ENCODE assay signal across 23 cellular contexts in the genomic region with DNA sequence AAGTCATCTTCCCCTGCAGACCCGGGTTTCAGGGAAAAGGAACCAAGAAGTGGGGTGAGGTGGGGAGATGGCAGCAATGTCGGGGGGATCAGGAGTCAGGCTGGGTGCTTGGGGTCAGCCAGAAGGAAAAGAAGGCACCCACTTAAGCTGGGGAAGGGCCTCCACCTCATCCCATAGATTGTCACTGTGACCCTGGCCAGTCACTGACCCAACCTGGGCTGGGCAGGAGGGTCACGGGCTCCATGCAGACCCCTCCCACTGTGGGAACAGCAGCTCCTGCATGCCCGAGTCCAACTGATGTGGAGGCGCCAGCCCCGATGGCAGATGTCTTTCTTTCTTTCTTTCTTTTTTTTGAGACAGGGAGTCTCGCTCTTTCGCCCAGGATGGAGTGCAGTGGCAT. TPM values are rescaled to one million over a fixed set of nuclear protein-coding genes. Genes with fewer than 3 reads are reported as not detected.
DNase-seq lines count a peak whose midpoint lies in the region; ATAC-seq, FAIRE-seq and TF ChIP-seq lines count a peak whose summit lies in the region.
"Had no signal": no experiment of that assay in that cellular context is flagged by ENCODE, and none has a peak within 500 bp of the region (broad histone marks: within the 10 kb centered on the region; RNA-seq: fewer than 3 reads in every experiment).

No MANE protein-coding gene starts in this region.

- no peak for ATAC-seq in foreskin keratinocyte
- ATAC-seq: GM23338, HepG2, SK-N-SH treated with all-trans-retinoic acid at 6 μM for 48 hours had no signal

- H3K9ac ChIP-seq in mucosa of rectum (ENCODE audit: low read depth in 1 of 2, low read length in 2 of 2), result no peak overlapping the region
- peak overlapping the region in 1 of 2 donors; percentile 36 for H3K9ac ChIP-seq in stomach smooth muscle (ENCODE audit: low read length in 2 of 2)

- no peak for TF ChIP-seq CTCF in esophagus squamous epithelium (IDR thresholded peaks at IDR 0.05)
- TF ChIP-seq CTCF in foreskin keratinocyte (conservative IDR thresholded peaks at IDR 0.05), result no peak
- no peak for TF ChIP-seq CTCF in foreskin fibroblast (IDR thresholded peaks at IDR 0.05; ENCODE audit: low read depth, low read length)

- 78 to 84% methylated on average over 7 to 8 of the region's 8 CpGs for WGBS in esophagus squamous epithelium, 2 donors

- no peak overlapping the region for H3K4me3 ChIP-seq in SJSA1
- no peak overlapping the region for H3K4me3 ChIP-seq in esophagus squamous epithelium
- no peak overlapping the region for H3K4me3 ChIP-seq in mucosa of rectum (ENCODE audit: low read length in 2 of 2)
- peak overlapping the region in 1 of 2 donors; percentile 8 for H3K4me3 ChIP-seq in stomach smooth muscle (ENCODE audit: low read length in 2 of 2)
- H3K4me3 ChIP-seq in foreskin fibroblast (ENCODE audit: low read depth in 1 of 2, low read length in 2 of 2), result no peak overlapping the region
- H3K4me3 ChIP-seq: GM23338, heart left ventricle had no signal

- no peak for DNase-seq in SJSA1 (ENCODE audit: low read depth in 1 of 2, low spot score in 2 of 2)
- no peak for DNase-seq in esophagus squamous epithelium (lab: John Stamatoyannopoulos, UW)
- no peak for DNase-seq in GM12892 (ENCODE audit: insufficient read length)
- no peak for DNase-seq in foreskin keratinocyte
- DNase-seq in NCI-H187 treated with DMSO at 0.1 percent for 48 hours (lab: John Stamatoyannopoulos, UW), result no peak
- DNase-seq in foreskin fibroblast, result no peak
- DNase-seq: activated naive CD8-positive, alpha-beta T cell treated with anti-CD3 and anti-CD28 coated beads for 36 hours; C1 segment of cervical spinal cord; DND-41; effector memory CD4-positive, alpha-beta T cell; NCI-H1092 treated with DMSO at 0.1 percent for 48 hours; NCI-H446 treated with DMSO at 0.1 percent for 48 hours; NK-92 treated with Interleukin-12 subunit alpha and Interleukin-12 subunit beta, amount 100 ng/mL, for 24 hours had no signal

- H3K27me3 ChIP-seq in SJSA1 (replicated peaks), result no peaks in the 10 kb centered on the region
- H3K27me3 ChIP-seq in esophagus squamous epithelium, result no peaks in the 10 kb centered on the region
- H3K27me3 ChIP-seq in mucosa of rectum (ENCODE audit: control insufficient read depth in 2 of 2, insufficient read depth in 2 of 2, low read length in 2 of 2), result no peaks in the 10 kb centered on the region
- no peaks in the 10 kb centered on the region for H3K27me3 ChIP-seq in stomach smooth muscle (ENCODE audit: control insufficient read depth in 1 of 2, insufficient read depth in 2 of 2, low read length in 2 of 2)
- H3K27me3 ChIP-seq in foreskin keratinocyte, result no peaks in the 10 kb centered on the region
- H3K27me3 ChIP-seq: heart left ventricle had no signal

- no peaks in the 10 kb centered on the region for H3K36me3 ChIP-seq in SJSA1
- H3K36me3 ChIP-seq in esophagus squamous epithelium, result no peaks in the 10 kb centered on the region
- H3K36me3 ChIP-seq in mucosa of rectum (ENCODE audit: control insufficient read depth in 2 of 2, insufficient read depth in 2 of 2, low read length in 2 of 2), result no peaks in the 10 kb centered on the region
- no peaks in the 10 kb centered on the region for H3K36me3 ChIP-seq in stomach smooth muscle (ENCODE audit: control insufficient read depth in 2 of 2, insufficient read depth in 2 of 2, low read length in 2 of 2)
- H3K36me3 ChIP-seq: heart left ventricle had no signal

- no peak for FAIRE-seq in GM12892 (lab: Jason Lieb, UNC)
- FAIRE-seq: GM12891, GM19239, HepG2, RCC 7860 had no signal

- peak overlapping the region; percentile 61 for H3K27ac ChIP-seq in SJSA1
- peak overlapping the region; percentile 48 to 80 (median 68) for H3K27ac ChIP-seq in esophagus squamous epithelium
- peak overlapping the region; percentile 36 to 65 for H3K27ac ChIP-seq in mucosa of rectum (ENCODE audit: low read depth in 2 of 2, low read length in 2 of 2)
- H3K27ac ChIP-seq in stomach smooth muscle (ENCODE audit: low read length), result peak overlapping the region; percentile 64
- H3K27ac ChIP-seq in foreskin keratinocyte, result no peak overlapping the region
- H3K27ac ChIP-seq: HL-60 had no signal

- H3K4me1 ChIP-seq in SJSA1 (replicated peaks) (peaks cover 34% of the 10 kb centered on the region), esophagus squamous epithelium (peaks cover 11 to 59% (median 13%) of the 10 kb centered on the region in 3 donors), mucosa of rectum (ENCODE audit: control insufficient read depth in 2 of 2, insufficient read depth in 2 of 2, low read length in 2 of 2) (peaks cover 0 to 2% of the 10 kb centered on the region in 2 donors), stomach smooth muscle (ENCODE audit: control insufficient read depth, insufficient read depth, low read length) (peaks cover 39% of the 10 kb centered on the region), foreskin keratinocyte (peaks cover 10% of the 10 kb centered on the region)

- H3K9me3 ChIP-seq in SJSA1 (replicated peaks) (no peaks in the 10 kb centered on the region), esophagus squamous epithelium (no peaks in the 10 kb centered on the region), mucosa of rectum (ENCODE audit: control insufficient read depth in 2 of 2, low read length in 2 of 2) (no peaks in the 10 kb centered on the region), stomach smooth muscle (ENCODE audit: control insufficient read depth in 2 of 2, low read length in 2 of 2) (no peaks in the 10 kb centered on the region)
- H3K9me3 ChIP-seq: heart left ventricle had no signal

- TF ChIP-seq POLR2A in esophagus squamous epithelium (IDR thresholded peaks at IDR 0.05) (no peak), GM12892 (IDR thresholded peaks at IDR 0.05; ENCODE audit: low read depth, low read length) (no peak)

- intact Hi-C loops in esophagus squamous epithelium (cut with DNase I), result no loop called here

RNA-seq across cellular contexts. Expression of a gene that starts 53.6 kb away (rescaled TPM):
- not detected in 2 replicates for total RNA-seq in SJSA1 (2014; rRNA removed; shearing (Covaris generic))
- 10 to 100 TPM in 1 of 4 donors, 1 to 10 TPM in 2, under 1 TPM in 1; 0.61 to 10.5 (median 5.2) TPM for total RNA-seq in esophagus squamous epithelium
- polyA plus RNA-seq in GM12892 (2012; ENCODE audit: missing spikeins), result 15.4 TPM
- 0.48 and 0.56 TPM in 2 replicates for total RNA-seq in foreskin keratinocyte
- 0.47 and 0.57 TPM in 2 replicates for polyA plus RNA-seq in foreskin keratinocyte
